Comparison of ENCODE assay signal across 8 cellular contexts in the genomic region with DNA sequence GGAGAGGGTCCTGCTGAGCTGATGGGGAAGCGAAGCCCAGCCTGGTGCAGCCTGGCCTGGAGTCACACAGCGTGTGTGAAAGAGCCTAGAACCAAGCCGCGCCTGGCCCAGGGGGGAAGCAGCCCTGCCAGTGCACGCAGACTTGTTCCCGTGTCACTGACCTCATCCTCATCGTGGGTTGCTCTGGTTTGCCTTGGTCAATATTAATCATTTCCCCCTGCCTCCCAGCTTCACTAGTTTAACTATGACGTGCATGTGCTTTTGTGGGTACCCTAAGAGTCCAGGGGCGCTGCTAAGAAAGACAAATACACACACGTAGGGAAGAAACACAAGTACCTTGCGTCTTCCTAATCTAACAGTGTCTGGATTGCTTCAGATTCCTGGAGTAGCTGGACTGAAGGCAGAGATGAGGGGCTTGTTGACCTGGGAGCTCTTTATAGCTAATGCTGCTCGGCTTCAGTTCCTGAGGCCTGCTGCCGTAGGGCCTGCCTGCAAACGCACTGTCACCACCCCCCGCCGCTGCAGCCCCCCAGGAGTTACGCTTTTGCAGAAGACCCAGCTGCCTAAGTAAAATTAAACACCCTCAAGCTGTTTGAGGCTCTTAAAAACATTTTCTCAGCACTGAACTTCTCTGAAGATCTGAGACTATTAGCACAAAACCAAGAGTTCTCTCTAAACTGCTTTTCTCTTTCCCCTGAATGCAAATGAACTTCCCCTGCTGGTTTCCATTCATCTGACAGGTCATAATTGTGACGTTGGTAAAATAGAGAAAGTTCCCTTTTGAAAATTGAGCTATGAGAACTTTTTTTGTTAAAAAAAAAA.
DNase-seq lines count a peak whose midpoint lies in the region; ATAC-seq and TF ChIP-seq lines count a peak whose summit lies in the region.

No MANE protein-coding gene starts in this region.

- peak overlapping the region; percentile 56 for H3K27ac ChIP-seq in left ventricle myocardium inferior (replicated peaks)

- no peak for DNase-seq in activated naive CD4-positive, alpha-beta T cell treated with anti-CD3 and anti-CD28 coated beads for 36 hours
- no peak for DNase-seq in activated naive CD4-positive, alpha-beta T cell (lab: John Stamatoyannopoulos, UW)
- DNase-seq in T-cell (peak in 6 of 34 experiments; percentile 10 to 56 (median 18)), left ventricle myocardium inferior (peak; percentile 39), NCI-H1436 (lab: John Stamatoyannopoulos, UW) (no peak), EL (no peak)

- H3K4me3 Mint-ChIP-seq in activated naive CD4-positive, alpha-beta T cell treated with anti-CD3 and anti-CD28 coated beads for 36 hours: peak overlapping the region; percentile 7
- H3K4me3 Mint-ChIP-seq in T-cell: peak overlapping the region; percentile 39 to 56 (median 51)
- H3K4me3 Mint-ChIP-seq in stimulated activated memory B cell treated with anti-CD40 and anti-IgM and Interleukin-4, amounts not matched to agents 10 μg/mL and 1 μg/mL and 100 μg/mL, for 72 hours: peak overlapping the region; percentile 69

- peak overlapping the region; percentile 68 for H3K27ac Mint-ChIP-seq in activated naive CD4-positive, alpha-beta T cell treated with anti-CD3 and anti-CD28 coated beads for 36 hours
- peak overlapping the region; percentile 57 to 85 for H3K27ac Mint-ChIP-seq in T-cell
- H3K27ac Mint-ChIP-seq in stimulated activated memory B cell treated with anti-CD40 and anti-IgM and Interleukin-4, amounts not matched to agents 10 μg/mL and 1 μg/mL and 100 μg/mL, for 72 hours: peak overlapping the region; percentile 96

- no peaks in the 10 kb centered on the region for H3K36me3 Mint-ChIP-seq in activated naive CD4-positive, alpha-beta T cell treated with anti-CD3 and anti-CD28 coated beads for 36 hours (ENCODE audit: low read depth)
- peaks cover 4% of the 10 kb centered on the region for H3K36me3 Mint-ChIP-seq in T-cell
- no peaks in the 10 kb centered on the region for H3K36me3 Mint-ChIP-seq in stimulated activated memory B cell treated with anti-CD40 and anti-IgM and Interleukin-4, amounts not matched to agents 10 μg/mL and 1 μg/mL and 100 μg/mL, for 72 hours

- ATAC-seq in HG02938 (IDR thresholded peaks at IDR 0.05; ENCODE audit: unreplicated experiment) (peak; percentile 50), T-cell (replicated peaks in 1 of 4) (peak in 2 of 4 experiments; percentile 58 to 72)
- ATAC-seq in stimulated activated memory B cell treated with anti-CD40 and anti-IgM and Interleukin-4, amounts not matched to agents 10 μg/mL and 1 μg/mL and 100 μg/mL, for 72 hours: peak; percentile 80

- POLR2A ChIA-PET in T-cell (lab: Charles Lee): interaction anchor here (0.6 to 1.6 kb wide), 7 partner anchors 9 to 561 kb away, joined by 3 to 5 read pairs (median 3); no protein-coding TSS in a partner anchor

- no peak for TF ChIP-seq CTCF in left ventricle myocardium inferior (IDR thresholded peaks at IDR 0.05; ENCODE audit: borderline replicate concordance)

- CTCF ChIA-PET in activated naive CD4-positive, alpha-beta T cell treated with anti-CD3 and anti-CD28 coated beads for 36 hours (lab: Charles Lee): interaction anchor here (1.0 to 1.4 kb wide), 5 partner anchors 8 to 351 kb away, joined by 3 to 5 read pairs (median 4); no protein-coding TSS in a partner anchor
- CTCF ChIA-PET in T-cell (lab: Charles Lee): interaction anchor here (0.6 to 1.1 kb wide), 7 partner anchors 9 to 520 kb away, joined by 3 to 5 read pairs (median 3); no protein-coding TSS in a partner anchor

- H3K27me3 ChIP-seq in left ventricle myocardium inferior (ENCODE audit: low read depth): no peaks in the 10 kb centered on the region

- no peaks in the 10 kb centered on the region for H3K9me3 Mint-ChIP-seq in activated naive CD4-positive, alpha-beta T cell treated with anti-CD3 and anti-CD28 coated beads for 36 hours
- H3K9me3 Mint-ChIP-seq in T-cell: no peaks in the 10 kb centered on the region
- H3K9me3 Mint-ChIP-seq in stimulated activated memory B cell treated with anti-CD40 and anti-IgM and Interleukin-4, amounts not matched to agents 10 μg/mL and 1 μg/mL and 100 μg/mL, for 72 hours: no peaks in the 10 kb centered on the region

- no peaks in the 10 kb centered on the region for H3K27me3 Mint-ChIP-seq in activated naive CD4-positive, alpha-beta T cell treated with anti-CD3 and anti-CD28 coated beads for 36 hours (ENCODE audit: low read depth)
- no peaks in the 10 kb centered on the region for H3K27me3 Mint-ChIP-seq in T-cell
- H3K27me3 Mint-ChIP-seq in stimulated activated memory B cell treated with anti-CD40 and anti-IgM and Interleukin-4, amounts not matched to agents 10 μg/mL and 1 μg/mL and 100 μg/mL, for 72 hours: no peaks in the 10 kb centered on the region

- H3K36me3 ChIP-seq in left ventricle myocardium inferior: no peaks in the 10 kb centered on the region

- peaks cover 57% of the 10 kb centered on the region for H3K4me1 ChIP-seq in left ventricle myocardium inferior

- peaks cover 68% of the 10 kb centered on the region for H3K4me1 Mint-ChIP-seq in activated naive CD4-positive, alpha-beta T cell treated with anti-CD3 and anti-CD28 coated beads for 36 hours (ENCODE audit: low read depth)
- peaks cover 41 to 65% (median 58%) of the 10 kb centered on the region in 3 donors for H3K4me1 Mint-ChIP-seq in T-cell
- peaks cover 86% of the 10 kb centered on the region for H3K4me1 Mint-ChIP-seq in stimulated activated memory B cell treated with anti-CD40 and anti-IgM and Interleukin-4, amounts not matched to agents 10 μg/mL and 1 μg/mL and 100 μg/mL, for 72 hours

- H3K9me3 ChIP-seq in left ventricle myocardium inferior (replicated peaks): no peaks in the 10 kb centered on the region

- H3K4me3 ChIP-seq in left ventricle myocardium inferior: no peak overlapping the region

- intact Hi-C loops in activated naive CD4-positive, alpha-beta T cell treated with anti-CD3 and anti-CD28 coated beads for 36 hours (cut with micrococcal nuclease): loop anchor here (1.0 to 5.0 kb wide), 2 partner anchors 19 to 430 kb away; no protein-coding TSS in a partner anchor
- intact Hi-C loops in left ventricle myocardium inferior (cut with micrococcal nuclease): no loop called here

Comparison
In these comparisons a context has a peak if more than half of its experiments do, and no peak if none do; other contexts are left out.
1. H3K4me3 Mint-ChIP-seq: peak in every context shown above with its lines; median percentile 69 in stimulated activated memory B cell treated with anti-CD40 and anti-IgM and Interleukin-4, amounts not matched to agents 10 μg/mL and 1 μg/mL and 100 μg/mL, for 72 hours; 51 in T-cell; 7 in activated naive CD4-positive, alpha-beta T cell treated with anti-CD3 and anti-CD28 coated beads for 36 hours.